In genomic region chr1:151990856-151991198, GRCh38 we compare ENCODE assay signal across 8 cellular contexts. TPM values are rescaled to one million over a fixed set of nuclear protein-coding genes. Genes with fewer than 3 reads are reported as not detected.
A peak's percentile ranks its signal among the peaks of the same experiment; 100 is the strongest.
DNase-seq lines count a peak whose midpoint lies in the region; ATAC-seq and TF ChIP-seq lines count a peak whose summit lies in the region.

No MANE protein-coding gene starts in this region.

- peak overlapping the region in 1 of 2 donors; percentile 100 for H3K9ac ChIP-seq in colonic mucosa (ENCODE audit: low read depth in 2 of 2, low read length in 2 of 2)

- no peaks in the 10 kb centered on the region for H3K36me3 Mint-ChIP-seq in osteocyte (ENCODE audit: unreplicated experiment)

- peak overlapping the region; percentile 97 for H3K27ac Mint-ChIP-seq in osteocyte (ENCODE audit: unreplicated experiment)

- no peak for TF ChIP-seq CTCF in colonic mucosa (IDR thresholded peaks at IDR 0.05)
- TF ChIP-seq CTCF in osteocyte (IDR thresholded peaks at IDR 0.05) = no peak

- peaks cover 30% of the 10 kb centered on the region for H3K4me1 ChIP-seq in colonic mucosa

- H3K4me3 ChIP-seq in colonic mucosa = peak overlapping the region; percentile 91

- no peaks in the 10 kb centered on the region for H3K36me3 ChIP-seq in colonic mucosa

- no peaks in the 10 kb centered on the region for H3K9me3 ChIP-seq in colonic mucosa

- peak overlapping the region; percentile 99 for H3K27ac ChIP-seq in colonic mucosa

- DNase-seq in DMS153 (lab: John Stamatoyannopoulos, UW) = peak; percentile 27
- DNase-seq in NCI-H1092 treated with DMSO at 0.1 percent for 48 hours (lab: John Stamatoyannopoulos, UW) = peak; percentile 13
- DNase-seq in colonic mucosa = peak; percentile 87
- DNase-seq in osteocyte (ENCODE audit: extremely low spot score, unreplicated experiment) = no peak
- no peak for DNase-seq in HPDE6-E6E7 (ENCODE audit: extremely low spot score)
- no peak for DNase-seq in hippocampal formation (lab: John Stamatoyannopoulos, UW)

- H3K4me3 Mint-ChIP-seq in osteocyte (ENCODE audit: unreplicated experiment) = peak overlapping the region; percentile 88

- H3K4me1 Mint-ChIP-seq in osteocyte (ENCODE audit: unreplicated experiment) = peaks cover 77% of the 10 kb centered on the region

- no peaks in the 10 kb centered on the region for H3K9me3 Mint-ChIP-seq in osteocyte (ENCODE audit: unreplicated experiment)

- no peak for ATAC-seq in HG02938 (IDR thresholded peaks at IDR 0.05; ENCODE audit: unreplicated experiment)
- ATAC-seq in HG03457 (IDR thresholded peaks at IDR 0.05; ENCODE audit: unreplicated experiment) = no peak

- no peaks in the 10 kb centered on the region for H3K27me3 ChIP-seq in colonic mucosa

- H3K27me3 Mint-ChIP-seq in osteocyte (ENCODE audit: unreplicated experiment) = no peaks in the 10 kb centered on the region

- intact Hi-C loops in colonic mucosa (cut with DNase I) = no loop called here

RNA-seq across cellular contexts. Expression of gene S100A10, which starts 2.8 kb away (rescaled TPM):
- total RNA-seq in colonic mucosa (1,000 to 10,000 TPM; 1,313 to 1,485 TPM), osteocyte (227 and 234 TPM in 2 replicates)

RNA-seq across cellular contexts. Expression of gene S100A11, which starts 46.0 kb away (rescaled TPM):
- 100 to 1,000 TPM; 194 to 260 TPM for total RNA-seq in colonic mucosa
- 443 and 446 TPM in 2 replicates for total RNA-seq in osteocyte

Comparison
In these comparisons a context has a peak if more than half of its experiments do, and no peak if none do; other contexts are left out.
1. DNase-seq: peak in DMS153 (single experiment), NCI-H1092 treated with DMSO at 0.1 percent for 48 hours (single experiment) and colonic mucosa (single experiment); none in osteocyte (single experiment), HPDE6-E6E7 (single experiment) and hippocampal formation (0 of 2).